25 cellular contexts compared by ENCODE assay signal in the genomic region with DNA sequence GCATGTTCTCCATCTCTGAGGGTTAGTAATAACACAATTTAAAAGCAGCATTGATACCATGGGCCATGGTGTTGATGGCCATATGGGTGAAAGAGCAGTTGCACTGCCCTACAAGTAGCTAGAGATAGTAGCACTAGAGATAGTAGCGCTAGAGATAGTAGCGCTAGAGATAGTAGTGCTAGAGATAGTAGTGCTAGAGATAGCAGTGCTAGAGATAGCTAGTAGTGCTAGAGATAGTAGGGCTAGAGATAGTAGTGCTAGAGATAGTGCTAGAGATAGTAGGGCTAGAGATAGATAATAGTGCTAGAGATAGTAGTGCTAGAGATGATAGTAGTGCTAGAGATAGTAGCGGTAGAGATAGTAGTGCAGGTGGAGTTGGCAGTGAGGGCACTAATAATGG.
"Had no signal": no experiment of that assay in that cellular context is flagged by ENCODE, and none has a peak within 500 bp of the region (broad histone marks: within the 10 kb centered on the region; RNA-seq: fewer than 3 reads in every experiment).

No MANE protein-coding gene starts in this region.

- H3K4me1 ChIP-seq: neural progenitor cell, parathyroid adenoma, psoas muscle, right lobe of liver, sigmoid colon, suprapubic skin, testis, tibial artery, transverse colon, upper lobe of right lung, uterus had no signal

- H3K9ac ChIP-seq: neural progenitor cell, parathyroid adenoma had no signal

- H3K27ac ChIP-seq: neural progenitor cell, ovary, parathyroid adenoma, psoas muscle, right lobe of liver, sigmoid colon, suprapubic skin, testis, tibial artery, transverse colon, upper lobe of right lung, uterus had no signal

- H3K4me2 ChIP-seq: neural progenitor cell had no signal

- H3K27me3 ChIP-seq: neural progenitor cell, ovary, right lobe of liver, sigmoid colon, suprapubic skin, testis, tibial artery, transverse colon, upper lobe of right lung, uterus had no signal

- DNase-seq: natural killer cell; occipital lobe; ovary; posterior cingulate gyrus; psoas muscle; right cardiac atrium; right lobe of liver; sigmoid colon; small intestine; stimulated activated CD4-positive, alpha-beta T cell treated with anti-CD3 and anti-CD28 coated beads, Interleukin-15, amount 100 ng/mL, for 24 hours; stimulated activated CD4-positive, alpha-beta T cell treated with anti-CD3 and anti-CD28 coated beads, Interleukin-2, amount 100 ng/mL, for 24 hours; stimulated activated CD4-positive, alpha-beta T cell treated with anti-CD3 and anti-CD28 coated beads, Interleukin-2, amount 100 ng/mL, for 48 hours; stimulated activated CD4-positive, alpha-beta T cell treated with anti-CD3 and anti-CD28 coated beads, Interleukin-4, amount 100 ng/mL, for 24 hours; stimulated activated naive B cell treated with anti-CD40 and anti-IgM and Interleukin-4, amounts not matched to agents 10 μg/mL and 1 μg/mL and 100 μg/mL, for 72 hours; stimulated activated naive CD8-positive, alpha-beta T cell treated with anti-CD3 and anti-CD28 coated beads, Interleukin-15, amount 100 ng/mL, for 72 hours; stimulated activated naive CD8-positive, alpha-beta T cell treated with anti-CD3 and anti-CD28 coated beads, Interleukin-15, Interleukin-2, amounts not matched to agents 100 U/mL and 50 U/mL, for 24 hours; substantia nigra; testis; tibial artery; transverse colon; upper lobe of right lung; uterus had no signal

- H3K36me3 ChIP-seq: neural progenitor cell, ovary, right lobe of liver, sigmoid colon, suprapubic skin, tibial artery, transverse colon, upper lobe of right lung, uterus had no signal

- H3K79me2 ChIP-seq: parathyroid adenoma had no signal

- H3K9me3 ChIP-seq: ovary, psoas muscle, right lobe of liver, sigmoid colon, suprapubic skin, testis, tibial artery, transverse colon, upper lobe of right lung, uterus had no signal

- H3K4me3 ChIP-seq: neural progenitor cell, ovary, psoas muscle, right lobe of liver, sigmoid colon, suprapubic skin, testis, tibial artery, transverse colon, upper lobe of right lung, uterus had no signal

- FAIRE-seq: small intestine had no signal
